ENCODE assay signal across 24 cellular contexts in the genomic region with DNA sequence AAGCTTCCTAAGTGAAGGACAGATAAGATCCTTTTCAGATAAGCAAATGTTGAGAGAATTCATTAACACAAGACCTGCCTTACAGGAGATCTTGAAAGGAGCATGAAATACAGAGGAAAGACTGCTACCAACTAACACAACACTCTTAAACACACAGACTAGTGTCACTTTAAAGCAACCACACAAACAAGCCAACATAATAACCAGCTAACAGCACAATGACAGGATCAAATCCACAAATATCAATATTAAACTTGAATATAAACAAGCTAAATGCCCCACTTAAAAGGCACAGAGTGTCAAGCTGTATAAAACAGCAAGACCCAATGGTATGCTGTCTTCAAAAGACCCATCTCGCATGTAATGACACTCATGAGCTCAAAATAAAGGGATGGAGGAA.
"Had no signal": no experiment of that assay in that cellular context is flagged by ENCODE, and none has a peak within 500 bp of the region (broad histone marks: within the 10 kb centered on the region; RNA-seq: fewer than 3 reads in every experiment).

No MANE protein-coding gene starts in this region.

- H3K4me1 ChIP-seq: stomach, suprapubic skin, testis, thyroid gland, tibial artery, tibial nerve, transverse colon, upper lobe of left lung, upper lobe of right lung, uterus, vagina had no signal

- DNase-seq: stimulated activated CD4-positive, alpha-beta T cell treated with anti-CD3 and anti-CD28 coated beads, Interleukin-2, amount 100 ng/mL, for 48 hours; stimulated activated CD4-positive, alpha-beta T cell treated with anti-CD3 and anti-CD28 coated beads, Interleukin-4, amount 100 ng/mL, for 1 hour; stimulated activated CD4-positive, alpha-beta T cell treated with anti-CD3 and anti-CD28 coated beads, Interleukin-4, amount 100 ng/mL, for 24 hours; stimulated activated CD4-positive, alpha-beta T cell treated with anti-CD3 and anti-CD28 coated beads, Interleukin-4, amount 100 ng/mL, for 4 hours; stimulated activated CD8-positive, alpha-beta memory T cell treated with anti-CD3 and anti-CD28 coated beads, Interleukin-4, amount 100 ng/mL, for 48 hours; stimulated activated naive B cell treated with anti-CD40 and anti-IgM and Interleukin-4, amounts not matched to agents 10 μg/mL and 1 μg/mL and 100 μg/mL, for 72 hours; stimulated activated naive CD4-positive, alpha-beta T cell; stimulated activated naive CD4-positive, alpha-beta T cell treated with Interleukin-2 at 50 U/mL for 16 hours; stimulated activated naive CD8-positive, alpha-beta T cell treated with anti-CD3 and anti-CD28 coated beads, Interleukin-15, amount 100 ng/mL, for 72 hours; stimulated activated naive CD8-positive, alpha-beta T cell treated with anti-CD3 and anti-CD28 coated beads, Interleukin-15, Interleukin-2, amounts not matched to agents 100 U/mL and 50 U/mL, for 24 hours; stomach; substantia nigra; testis; thyroid gland; tibial artery; transverse colon; trophoblast cell; upper lobe of left lung; upper lobe of right lung; uterus had no signal

- H3K27ac ChIP-seq: stomach, suprapubic skin, testis, thoracic aorta, thyroid gland, tibial artery, tibial nerve, transverse colon, upper lobe of left lung, upper lobe of right lung, uterus, vagina had no signal

- H3K9me3 ChIP-seq: testis, thyroid gland, uterus had no signal

- H3K36me3 ChIP-seq: stomach, suprapubic skin, thoracic aorta, thyroid gland, tibial artery, tibial nerve, transverse colon, upper lobe of left lung, upper lobe of right lung, uterus, vagina had no signal

- H3K4me3 ChIP-seq: stomach, suprapubic skin, testis, thoracic aorta, thyroid gland, tibial artery, tibial nerve, transverse colon, upper lobe of left lung, upper lobe of right lung, uterus, vagina had no signal
